ENCODE assay signal across 33 cellular contexts in genomic region chr9:131987232-131987631, GRCh38.
"Had no signal": no experiment of that assay in that cellular context is flagged by ENCODE, and none has a peak within 500 bp of the region (broad histone marks: within the 10 kb centered on the region; RNA-seq: fewer than 3 reads in every experiment).

No MANE protein-coding gene starts in this region.

- H3K27ac Mint-ChIP-seq: activated CD4-positive, alpha-beta memory T cell treated with anti-CD3 and anti-CD28 coated beads for 36 hours; activated CD4-positive, alpha-beta T cell treated with anti-CD3 and anti-CD28 coated beads for 36 hours; activated CD4-positive, alpha-beta T cell treated with anti-CD3 and anti-CD28 coated beads, Interleukin-2, amount 10 ng/mL, durations not matched to agents 24 days and 14 days; activated CD8-positive, alpha-beta memory T cell treated with anti-CD3 and anti-CD28 coated beads, Interleukin-2, amount 10 ng/mL, durations not matched to agents 7 days and 5 days; activated CD8-positive, alpha-beta T cell treated with anti-CD3 and anti-CD28 coated beads, Interleukin-2, amount 10 ng/mL, durations not matched to agents 7 days and 5 days; activated naive CD4-positive, alpha-beta T cell treated with anti-CD3 and anti-CD28 coated beads for 36 hours; activated naive CD4-positive, alpha-beta T cell treated with anti-CD3 and anti-CD28 coated beads, Interleukin-2, amount 50 U/mL, for 24 hours; activated naive CD8-positive, alpha-beta T cell treated with anti-CD3 and anti-CD28 coated beads for 36 hours; activated naive CD8-positive, alpha-beta T cell treated with anti-CD3 and anti-CD28 coated beads, Interleukin-2, amount 50 U/mL, for 24 hours; activated T-helper 1 cell treated with anti-CD3 and anti-CD28 coated beads, Interleukin-12 subunit alpha, Interleukin-12 subunit beta, Interleukin-2, Interleukin-4 antibody, amounts not matched to agents 30 ng/mL and 10 ng/mL and 1 ng/mL, durations not matched to agents 14 hours and 24 hours and 36 hours; activated T-helper 2 cell treated with anti-CD3 and anti-CD28 coated beads, Interferon-gamma antibody, Interleukin-2, Interleukin-4, amounts not matched to agents 10 μg/mL and 5 μg/mL and 100 μg/mL, durations not matched to agents 14 hours and 24 hours and 36 hours; brain; T-helper 17 cell; T-helper 2 cell treated with Interferon-gamma antibody and Interleukin-4, amounts not matched to agents 5 μg/mL and 100 μg/mL, for 36 hours had no signal

- H3K4me3 Mint-ChIP-seq: activated CD4-positive, alpha-beta memory T cell treated with anti-CD3 and anti-CD28 coated beads for 36 hours; activated CD4-positive, alpha-beta T cell treated with anti-CD3 and anti-CD28 coated beads for 36 hours; activated CD4-positive, alpha-beta T cell treated with anti-CD3 and anti-CD28 coated beads, Interleukin-2, amount 10 ng/mL, durations not matched to agents 24 days and 14 days; activated CD8-positive, alpha-beta memory T cell treated with anti-CD3 and anti-CD28 coated beads, Interleukin-2, amount 10 ng/mL, durations not matched to agents 7 days and 5 days; activated CD8-positive, alpha-beta T cell treated with anti-CD3 and anti-CD28 coated beads, Interleukin-2, amount 10 ng/mL, durations not matched to agents 7 days and 5 days; activated naive CD4-positive, alpha-beta T cell treated with anti-CD3 and anti-CD28 coated beads for 36 hours; activated naive CD4-positive, alpha-beta T cell treated with anti-CD3 and anti-CD28 coated beads, Interleukin-2, amount 50 U/mL, for 24 hours; activated naive CD8-positive, alpha-beta T cell treated with anti-CD3 and anti-CD28 coated beads for 36 hours; activated naive CD8-positive, alpha-beta T cell treated with anti-CD3 and anti-CD28 coated beads, Interleukin-2, amount 50 U/mL, for 24 hours; activated T-helper 1 cell treated with anti-CD3 and anti-CD28 coated beads, Interleukin-12 subunit alpha, Interleukin-12 subunit beta, Interleukin-2, Interleukin-4 antibody, amounts not matched to agents 30 ng/mL and 10 ng/mL and 1 ng/mL, durations not matched to agents 14 hours and 24 hours and 36 hours; brain; T-helper 17 cell; T-helper 2 cell treated with Interferon-gamma antibody and Interleukin-4, amounts not matched to agents 5 μg/mL and 100 μg/mL, for 36 hours had no signal

- H3K27ac ChIP-seq: ascending aorta, breast epithelium, cardiac muscle cell, colonic mucosa, heart left ventricle, WERI-Rb-1 had no signal

- H3K4me1 Mint-ChIP-seq: activated CD8-positive, alpha-beta memory T cell treated with anti-CD3 and anti-CD28 coated beads, Interleukin-2, amount 10 ng/mL, durations not matched to agents 7 days and 5 days had no signal

- H3K36me3 ChIP-seq: ascending aorta, breast epithelium, cardiac muscle cell, colonic mucosa, WERI-Rb-1 had no signal

- H3K27me3 ChIP-seq: ascending aorta, breast epithelium, cardiac muscle cell, colonic mucosa, heart left ventricle had no signal

- H3K36me3 Mint-ChIP-seq: activated CD4-positive, alpha-beta memory T cell treated with anti-CD3 and anti-CD28 coated beads for 36 hours; activated CD8-positive, alpha-beta memory T cell treated with anti-CD3 and anti-CD28 coated beads, Interleukin-2, amount 10 ng/mL, durations not matched to agents 7 days and 5 days had no signal

- H3K4me1 ChIP-seq: ascending aorta, breast epithelium, colonic mucosa had no signal

- H3K9me3 ChIP-seq: ascending aorta, breast epithelium, colonic mucosa, heart left ventricle had no signal

- H3K27me3 Mint-ChIP-seq: activated CD4-positive, alpha-beta memory T cell treated with anti-CD3 and anti-CD28 coated beads for 36 hours; activated CD4-positive, alpha-beta T cell treated with anti-CD3 and anti-CD28 coated beads for 36 hours; activated CD4-positive, alpha-beta T cell treated with anti-CD3 and anti-CD28 coated beads, Interleukin-2, amount 10 ng/mL, durations not matched to agents 24 days and 14 days; activated CD8-positive, alpha-beta memory T cell treated with anti-CD3 and anti-CD28 coated beads, Interleukin-2, amount 10 ng/mL, durations not matched to agents 7 days and 5 days; activated naive CD4-positive, alpha-beta T cell treated with anti-CD3 and anti-CD28 coated beads, Interleukin-2, amount 50 U/mL, for 24 hours; activated naive CD8-positive, alpha-beta T cell treated with anti-CD3 and anti-CD28 coated beads for 36 hours; activated naive CD8-positive, alpha-beta T cell treated with anti-CD3 and anti-CD28 coated beads, Interleukin-2, amount 50 U/mL, for 24 hours; brain; T-helper 17 cell had no signal

- DNase-seq: activated CD4-positive, alpha-beta memory T cell treated with anti-CD3 and anti-CD28 coated beads for 36 hours; activated CD4-positive, alpha-beta T cell treated with anti-CD3 and anti-CD28 coated beads for 36 hours; activated CD4-positive, alpha-beta T cell treated with anti-CD3 and anti-CD28 coated beads, Interleukin-2, amount 10 ng/mL, durations not matched to agents 24 days and 14 days; activated CD4-positive, CD25-positive, alpha-beta regulatory T cell; activated CD4-positive, CD25-positive, alpha-beta regulatory T cell treated with anti-CD3 and anti-CD28 coated beads, Interleukin-2, amount 50 U/mL, for 72 hours; activated CD8-positive, alpha-beta memory T cell treated with anti-CD3 and anti-CD28 coated beads, Interleukin-2, amount 10 ng/mL, durations not matched to agents 7 days and 5 days; activated CD8-positive, alpha-beta memory T cell treated with anti-CD3 and anti-CD28 coated beads, Interleukin-2, amount 50 U/mL, for 4 hours; activated CD8-positive, alpha-beta T cell treated with anti-CD3 and anti-CD28 coated beads, Interleukin-2, amount 10 ng/mL, durations not matched to agents 7 days and 5 days; activated effector memory CD4-positive, alpha-beta T cell treated with anti-CD3 and anti-CD28 coated beads, Interleukin-2, amount 50 U/mL, for 16 hours; activated naive CD4-positive, alpha-beta T cell treated with anti-CD3 and anti-CD28 coated beads for 36 hours; activated naive CD8-positive, alpha-beta T cell treated with anti-CD3 and anti-CD28 coated beads for 36 hours; activated naive CD8-positive, alpha-beta T cell treated with anti-CD3 and anti-CD28 coated beads, Interleukin-2, amount 50 U/mL, for 24 hours; activated T-cell treated with anti-CD3 and anti-CD28 coated beads, Interleukin-2, amount 50 U/mL, for 1 hour; activated T-cell treated with anti-CD3 and anti-CD28 coated beads, Interleukin-2, amount 50 U/mL, for 48 hours; central memory CD4-positive, alpha-beta T cell; cerebellar nuclear complex; colonic mucosa; effector CD8-positive, alpha-beta T cell; foreskin fibroblast; glutamatergic neuron; heart left ventricle; T-helper 1 cell; T-helper 17 cell; T1000; WERI-Rb-1 had no signal

- H3K9me3 Mint-ChIP-seq: activated CD4-positive, alpha-beta memory T cell treated with anti-CD3 and anti-CD28 coated beads for 36 hours; activated CD4-positive, alpha-beta T cell treated with anti-CD3 and anti-CD28 coated beads, Interleukin-2, amount 10 ng/mL, durations not matched to agents 24 days and 14 days; activated naive CD4-positive, alpha-beta T cell treated with anti-CD3 and anti-CD28 coated beads for 36 hours; activated naive CD4-positive, alpha-beta T cell treated with anti-CD3 and anti-CD28 coated beads, Interleukin-2, amount 50 U/mL, for 24 hours; activated naive CD8-positive, alpha-beta T cell treated with anti-CD3 and anti-CD28 coated beads for 36 hours; activated naive CD8-positive, alpha-beta T cell treated with anti-CD3 and anti-CD28 coated beads, Interleukin-2, amount 50 U/mL, for 24 hours; activated T-helper 1 cell treated with anti-CD3 and anti-CD28 coated beads, Interleukin-12 subunit alpha, Interleukin-12 subunit beta, Interleukin-2, Interleukin-4 antibody, amounts not matched to agents 30 ng/mL and 10 ng/mL and 1 ng/mL, durations not matched to agents 14 hours and 24 hours and 36 hours; activated T-helper 2 cell treated with anti-CD3 and anti-CD28 coated beads, Interferon-gamma antibody, Interleukin-2, Interleukin-4, amounts not matched to agents 10 μg/mL and 5 μg/mL and 100 μg/mL, durations not matched to agents 14 hours and 24 hours and 36 hours; brain; T-helper 2 cell treated with Interferon-gamma antibody and Interleukin-4, amounts not matched to agents 5 μg/mL and 100 μg/mL, for 36 hours had no signal

- H3K4me3 ChIP-seq: ascending aorta, breast epithelium, cardiac muscle cell, colonic mucosa, heart left ventricle had no signal

- ATAC-seq: activated CD4-positive, alpha-beta T cell treated with anti-CD3 and anti-CD28 coated beads for 36 hours; activated CD8-positive, alpha-beta memory T cell treated with anti-CD3 and anti-CD28 coated beads, Interleukin-2, amount 10 ng/mL, durations not matched to agents 7 days and 5 days; activated CD8-positive, alpha-beta T cell treated with anti-CD3 and anti-CD28 coated beads, Interleukin-2, amount 10 ng/mL, durations not matched to agents 7 days and 5 days; activated naive CD8-positive, alpha-beta T cell treated with anti-CD3 and anti-CD28 coated beads, Interleukin-2, amount 50 U/mL, for 24 hours; heart left ventricle; T-helper 17 cell had no signal
